Comparison of ENCODE assay signal across 28 cellular contexts in genomic region chr10:123097039-123097438, GRCh38. TPM values are rescaled to one million over a fixed set of nuclear protein-coding genes. Genes with fewer than 3 reads are reported as not detected.
"Had no signal": no experiment of that assay in that cellular context is flagged by ENCODE, and none has a peak within 500 bp of the region (broad histone marks: within the 10 kb centered on the region; RNA-seq: fewer than 3 reads in every experiment).

No MANE protein-coding gene starts in this region.

- H3K36me3 ChIP-seq: heart left ventricle, spleen had no signal

- H3K36me3 Mint-ChIP-seq: naive B cell; stimulated activated naive B cell treated with anti-CD40 and anti-IgM and Interleukin-4, amounts not matched to agents 10 μg/mL and 1 μg/mL and 100 μg/mL, for 72 hours had no signal

- H3K27ac Mint-ChIP-seq: naive B cell; nephron; stimulated activated naive B cell treated with anti-CD40 and anti-IgM and Interleukin-4, amounts not matched to agents 10 μg/mL and 1 μg/mL and 100 μg/mL, for 72 hours had no signal

- H2AFZ ChIP-seq: parathyroid adenoma had no signal

- H3K4me1 Mint-ChIP-seq: naive B cell; nephron; stimulated activated naive B cell treated with anti-CD40 and anti-IgM and Interleukin-4, amounts not matched to agents 10 μg/mL and 1 μg/mL and 100 μg/mL, for 72 hours; stimulated activated naive CD8-positive, alpha-beta T cell treated with anti-CD3 and anti-CD28 coated beads, Interleukin-15, amount 100 ng/mL, for 72 hours had no signal

- H3K27ac ChIP-seq: heart left ventricle, parathyroid adenoma, psoas muscle, spleen had no signal

- H3K79me2 ChIP-seq: parathyroid adenoma had no signal

- H3K9me3 Mint-ChIP-seq: nephron; stimulated activated naive B cell treated with anti-CD40 and anti-IgM and Interleukin-4, amounts not matched to agents 10 μg/mL and 1 μg/mL and 100 μg/mL, for 72 hours; stimulated activated naive CD8-positive, alpha-beta T cell treated with anti-CD3 and anti-CD28 coated beads, Interleukin-15, amount 100 ng/mL, for 72 hours had no signal

- ATAC-seq: esophagus mucosa; heart left ventricle; psoas muscle; sciatic nerve; stimulated activated naive B cell treated with anti-CD40 and anti-IgM and Interleukin-4, amounts not matched to agents 10 μg/mL and 1 μg/mL and 100 μg/mL, for 72 hours; stimulated activated naive CD8-positive, alpha-beta T cell treated with anti-CD3 and anti-CD28 coated beads, Interleukin-15, amount 100 ng/mL, for 72 hours had no signal

- H3K9me3 ChIP-seq: heart left ventricle, psoas muscle, spleen had no signal

- H3K4me3 Mint-ChIP-seq: naive B cell; nephron; stimulated activated naive B cell treated with anti-CD40 and anti-IgM and Interleukin-4, amounts not matched to agents 10 μg/mL and 1 μg/mL and 100 μg/mL, for 72 hours; stimulated activated naive CD8-positive, alpha-beta T cell treated with anti-CD3 and anti-CD28 coated beads, Interleukin-15, amount 100 ng/mL, for 72 hours had no signal

- DNase-seq: effector memory CD4-positive, alpha-beta T cell; hippocampal formation; kidney glomerular epithelial cell; naive B cell; occipital lobe; psoas muscle; retina; spleen; stimulated activated CD4-positive, alpha-beta T cell treated with anti-CD3 and anti-CD28 coated beads, Interleukin-15, amount 100 ng/mL, for 24 hours; stimulated activated CD4-positive, alpha-beta T cell treated with anti-CD3 and anti-CD28 coated beads, Interleukin-2, amount 100 ng/mL, for 24 hours; stimulated activated CD4-positive, alpha-beta T cell treated with anti-CD3 and anti-CD28 coated beads, Interleukin-4, amount 100 ng/mL, for 4 hours; stimulated activated naive B cell treated with anti-CD40 and anti-IgM and Interleukin-4, amounts not matched to agents 10 μg/mL and 1 μg/mL and 100 μg/mL, for 72 hours; stimulated activated naive CD8-positive, alpha-beta T cell treated with anti-CD3 and anti-CD28 coated beads, Interleukin-15, amount 100 ng/mL, for 72 hours; trophoblast cell had no signal

- H3K4me1 ChIP-seq: heart left ventricle, parathyroid adenoma, psoas muscle, spleen had no signal

- H3K4me3 ChIP-seq: heart left ventricle, psoas muscle, spleen had no signal

RNA-seq across cellular contexts. Expression of gene HMX3, which starts 38.7 kb away (rescaled TPM):
- total RNA-seq: esophagus mucosa, fibroblast of lung, frontal cortex, glomerular endothelial cell, liver, lung microvascular endothelial cell, occipital lobe, psoas muscle, sciatic nerve, skeletal muscle tissue, spleen, subcutaneous adipose tissue, urinary bladder had no signal
- polyA plus RNA-seq: fibroblast of lung, heart left ventricle, liver, psoas muscle, spleen, thymus, urinary bladder had no signal

RNA-seq across cellular contexts. Expression of gene HMX2, which starts 50.9 kb away (rescaled TPM):
- total RNA-seq: esophagus mucosa, fibroblast of lung, frontal cortex, glomerular endothelial cell, heart left ventricle, liver, lung microvascular endothelial cell, occipital lobe, psoas muscle, sciatic nerve, skeletal muscle tissue, spleen, subcutaneous adipose tissue, urinary bladder had no signal
- polyA plus RNA-seq: fibroblast of lung, heart left ventricle, liver, psoas muscle, urinary bladder had no signal
